Comparison of ENCODE assay signal across 39 cellular contexts in the genomic region with DNA sequence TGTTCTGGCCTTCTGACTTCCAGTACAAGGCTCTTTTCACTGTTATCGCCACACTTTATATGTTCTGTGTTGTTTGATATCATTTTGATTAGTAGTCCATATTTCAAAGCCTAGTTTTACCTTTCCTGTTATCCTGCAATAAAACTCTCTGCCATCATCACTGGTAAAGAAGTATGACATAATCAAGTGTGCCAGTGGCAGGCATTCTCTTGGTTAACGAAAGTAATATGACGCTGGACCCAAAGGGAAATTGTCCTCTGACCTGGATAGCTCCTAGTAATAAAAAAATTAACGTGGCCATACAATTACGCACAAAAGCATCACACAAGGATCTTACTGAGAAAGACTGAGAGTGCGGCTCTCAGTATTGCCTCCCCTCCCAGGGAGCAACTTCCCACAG. TPM values are rescaled to one million over a fixed set of nuclear protein-coding genes. Genes with fewer than 3 reads are reported as not detected.
"Had no signal": no experiment of that assay in that cellular context is flagged by ENCODE, and none has a peak within 500 bp of the region (broad histone marks: within the 10 kb centered on the region; RNA-seq: fewer than 3 reads in every experiment).

No MANE protein-coding gene starts in this region.

- H3K36me3 Mint-ChIP-seq: activated CD4-positive, alpha-beta memory T cell treated with anti-CD3 and anti-CD28 coated beads for 36 hours; activated naive CD4-positive, alpha-beta T cell treated with anti-CD3 and anti-CD28 coated beads, Interleukin-2, amount 50 U/mL, for 72 hours; activated naive CD8-positive, alpha-beta T cell treated with anti-CD3 and anti-CD28 coated beads for 36 hours; brain had no signal

- H3K27me3 Mint-ChIP-seq: activated B cell treated with CpG ODN at 0.5 μM for 24 hours; activated CD4-positive, alpha-beta memory T cell treated with anti-CD3 and anti-CD28 coated beads for 36 hours; activated CD4-positive, alpha-beta T cell treated with anti-CD3 and anti-CD28 coated beads, Interleukin-2, amount 10 ng/mL, durations not matched to agents 24 days and 14 days; activated naive CD8-positive, alpha-beta T cell treated with anti-CD3 and anti-CD28 coated beads for 36 hours had no signal

- DNase-seq: activated B cell treated with CpG ODN at 0.5 μM for 24 hours; activated CD4-positive, alpha-beta memory T cell treated with anti-CD3 and anti-CD28 coated beads for 36 hours; activated CD4-positive, alpha-beta T cell treated with anti-CD3 and anti-CD28 coated beads for 4 hours; activated CD4-positive, alpha-beta T cell treated with anti-CD3 and anti-CD28 coated beads, Interleukin-2, amount 10 ng/mL, durations not matched to agents 24 days and 14 days; activated CD4-positive, alpha-beta T cell treated with anti-CD3 and anti-CD28 coated beads, Interleukin-2, amount 50 U/mL, for 1 hour; activated CD4-positive, alpha-beta T cell treated with anti-CD3 and anti-CD28 coated beads, Interleukin-2, amount 50 U/mL, for 4 hours; activated CD4-positive, CD25-positive, alpha-beta regulatory T cell treated with anti-CD3 and anti-CD28 coated beads, Interleukin-2, amount 50 U/mL, for 72 hours; activated CD8-positive, alpha-beta memory T cell treated with anti-CD3 and anti-CD28 coated beads, Interleukin-2, amount 50 U/mL, for 4 hours; activated CD8-positive, alpha-beta T cell treated with anti-CD3 and anti-CD28 coated beads for 36 hours; activated effector memory CD4-positive, alpha-beta T cell treated with anti-CD3 and anti-CD28 coated beads, Interleukin-2, amount 50 U/mL, for 16 hours; activated gamma-delta T cell treated with Interleukin-2 at 50 U/mL for 16 hours; activated naive CD4-positive, alpha-beta T cell; activated naive CD4-positive, alpha-beta T cell treated with anti-CD3 and anti-CD28 coated beads for 36 hours; activated naive CD4-positive, alpha-beta T cell treated with anti-CD3 and anti-CD28 coated beads, Interleukin-2, amount 50 U/mL, for 16 hours; activated naive CD8-positive, alpha-beta T cell treated with anti-CD3 and anti-CD28 coated beads for 36 hours; activated T-cell treated with anti-CD3 and anti-CD28 coated beads for 4 hours; activated T-cell treated with anti-CD3 and anti-CD28 coated beads, Interleukin-2, amount 50 U/mL, for 1 hour; activated T-cell treated with anti-CD3 and anti-CD28 coated beads, Interleukin-2, amount 50 U/mL, for 4 hours; activated T-cell treated with anti-CD3 and anti-CD28 coated beads, Interleukin-2, amount 50 U/mL, for 72 hours; adrenal gland; amniotic stem cell; aorta; caudate nucleus; cerebellar nuclear complex; T-helper 1 cell; T-helper 2 cell; T-helper 9 cell had no signal

- H3K27ac Mint-ChIP-seq: activated B cell treated with CpG ODN at 0.5 μM for 24 hours; activated CD4-positive, alpha-beta memory T cell treated with anti-CD3 and anti-CD28 coated beads for 36 hours; activated CD4-positive, alpha-beta T cell treated with anti-CD3 and anti-CD28 coated beads, Interleukin-2, amount 10 ng/mL, durations not matched to agents 24 days and 14 days; activated CD8-positive, alpha-beta T cell treated with anti-CD3 and anti-CD28 coated beads for 36 hours; activated naive CD4-positive, alpha-beta T cell treated with anti-CD3 and anti-CD28 coated beads for 36 hours; activated naive CD4-positive, alpha-beta T cell treated with anti-CD3 and anti-CD28 coated beads, Interleukin-2, amount 50 U/mL, for 72 hours; activated naive CD8-positive, alpha-beta T cell treated with anti-CD3 and anti-CD28 coated beads for 36 hours; activated T-cell treated with anti-CD3 and anti-CD28 coated beads, Interleukin-2, amount 50 U/mL, for 72 hours; activated T-helper 1 cell treated with anti-CD3 and anti-CD28 coated beads, Interleukin-12 subunit alpha, Interleukin-12 subunit beta, Interleukin-2, Interleukin-4 antibody, amounts not matched to agents 30 ng/mL and 10 ng/mL and 1 ng/mL, durations not matched to agents 14 hours and 24 hours and 36 hours; activated T-helper 17 cell treated with anti-CD3 and anti-CD28 coated beads, Interleukin-2, amount 50 U/mL, for 72 hours; brain; T-helper 1 cell treated with Interleukin-12 subunit alpha and Interleukin-12 subunit beta and Interleukin-4 antibody, amounts not matched to agents 30 μg/mL and 1 μg/mL, for 36 hours; T-helper 2 cell treated with Interferon-gamma antibody and Interleukin-4, amounts not matched to agents 5 μg/mL and 100 μg/mL, for 36 hours had no signal

- H3K27me3 ChIP-seq: cardiac muscle cell had no signal

- ATAC-seq: activated CD8-positive, alpha-beta T cell treated with anti-CD3 and anti-CD28 coated beads for 36 hours; activated naive CD4-positive, alpha-beta T cell treated with anti-CD3 and anti-CD28 coated beads, Interleukin-2, amount 50 U/mL, for 72 hours; activated T-cell treated with anti-CD3 and anti-CD28 coated beads, Interleukin-2, amount 50 U/mL, for 4 hours; activated T-cell treated with anti-CD3 and anti-CD28 coated beads, Interleukin-2, amount 50 U/mL, for 72 hours; activated T-helper 17 cell treated with anti-CD3 and anti-CD28 coated beads, Interleukin-2, amount 50 U/mL, for 72 hours had no signal

- H3K4me1 Mint-ChIP-seq: activated B cell treated with CpG ODN at 0.5 μM for 24 hours; activated CD4-positive, alpha-beta T cell treated with anti-CD3 and anti-CD28 coated beads, Interleukin-2, amount 10 ng/mL, durations not matched to agents 24 days and 14 days; activated naive CD8-positive, alpha-beta T cell treated with anti-CD3 and anti-CD28 coated beads for 36 hours; activated T-helper 17 cell treated with anti-CD3 and anti-CD28 coated beads, Interleukin-2, amount 50 U/mL, for 72 hours; brain; central memory CD8-positive, alpha-beta T cell had no signal

- H3K36me3 ChIP-seq: adrenal gland, cardiac muscle cell had no signal

- H3K9me3 ChIP-seq: adrenal gland had no signal

- H3K4me1 ChIP-seq: adrenal gland had no signal

- H3K4me3 ChIP-seq: adrenal gland, cardiac muscle cell had no signal

- H3K9me3 Mint-ChIP-seq: activated B cell treated with CpG ODN at 0.5 μM for 24 hours; activated CD4-positive, alpha-beta memory T cell treated with anti-CD3 and anti-CD28 coated beads for 36 hours; activated CD4-positive, alpha-beta T cell treated with anti-CD3 and anti-CD28 coated beads, Interleukin-2, amount 10 ng/mL, durations not matched to agents 24 days and 14 days; activated CD8-positive, alpha-beta T cell treated with anti-CD3 and anti-CD28 coated beads for 36 hours; activated naive CD4-positive, alpha-beta T cell treated with anti-CD3 and anti-CD28 coated beads for 36 hours; activated naive CD4-positive, alpha-beta T cell treated with anti-CD3 and anti-CD28 coated beads, Interleukin-2, amount 50 U/mL, for 72 hours; activated naive CD8-positive, alpha-beta T cell treated with anti-CD3 and anti-CD28 coated beads for 36 hours; activated T-cell treated with anti-CD3 and anti-CD28 coated beads, Interleukin-2, amount 50 U/mL, for 4 hours; activated T-cell treated with anti-CD3 and anti-CD28 coated beads, Interleukin-2, amount 50 U/mL, for 72 hours; activated T-helper 1 cell treated with anti-CD3 and anti-CD28 coated beads, Interleukin-12 subunit alpha, Interleukin-12 subunit beta, Interleukin-2, Interleukin-4 antibody, amounts not matched to agents 30 ng/mL and 10 ng/mL and 1 ng/mL, durations not matched to agents 14 hours and 24 hours and 36 hours; activated T-helper 17 cell treated with anti-CD3 and anti-CD28 coated beads, Interleukin-2, amount 50 U/mL, for 72 hours; central memory CD8-positive, alpha-beta T cell; T-helper 1 cell treated with Interleukin-12 subunit alpha and Interleukin-12 subunit beta and Interleukin-4 antibody, amounts not matched to agents 30 μg/mL and 1 μg/mL, for 36 hours; T-helper 2 cell treated with Interferon-gamma antibody and Interleukin-4, amounts not matched to agents 5 μg/mL and 100 μg/mL, for 36 hours had no signal

- H3K4me3 Mint-ChIP-seq: activated B cell treated with CpG ODN at 0.5 μM for 24 hours; activated CD4-positive, alpha-beta memory T cell treated with anti-CD3 and anti-CD28 coated beads for 36 hours; activated CD4-positive, alpha-beta T cell treated with anti-CD3 and anti-CD28 coated beads, Interleukin-2, amount 10 ng/mL, durations not matched to agents 24 days and 14 days; activated CD8-positive, alpha-beta T cell treated with anti-CD3 and anti-CD28 coated beads for 36 hours; activated naive CD4-positive, alpha-beta T cell treated with anti-CD3 and anti-CD28 coated beads for 36 hours; activated naive CD8-positive, alpha-beta T cell treated with anti-CD3 and anti-CD28 coated beads for 36 hours; activated T-cell treated with anti-CD3 and anti-CD28 coated beads, Interleukin-2, amount 50 U/mL, for 4 hours; activated T-cell treated with anti-CD3 and anti-CD28 coated beads, Interleukin-2, amount 50 U/mL, for 72 hours; activated T-helper 1 cell treated with anti-CD3 and anti-CD28 coated beads, Interleukin-12 subunit alpha, Interleukin-12 subunit beta, Interleukin-2, Interleukin-4 antibody, amounts not matched to agents 30 ng/mL and 10 ng/mL and 1 ng/mL, durations not matched to agents 14 hours and 24 hours and 36 hours; activated T-helper 17 cell treated with anti-CD3 and anti-CD28 coated beads, Interleukin-2, amount 50 U/mL, for 72 hours; brain; central memory CD8-positive, alpha-beta T cell; T-helper 1 cell treated with Interleukin-12 subunit alpha and Interleukin-12 subunit beta and Interleukin-4 antibody, amounts not matched to agents 30 μg/mL and 1 μg/mL, for 36 hours; T-helper 2 cell treated with Interferon-gamma antibody and Interleukin-4, amounts not matched to agents 5 μg/mL and 100 μg/mL, for 36 hours had no signal

- FAIRE-seq: bronchial epithelial cell, TTC549 had no signal

- H3K27ac ChIP-seq: adrenal gland, cardiac muscle cell, VCaP had no signal

RNA-seq across cellular contexts. Expression of a gene that starts 33.8 kb away (rescaled TPM):
- total RNA-seq: activated B cell treated with CpG ODN at 0.5 μM for 24 hours; activated CD4-positive, alpha-beta memory T cell treated with anti-CD3 and anti-CD28 coated beads for 36 hours; activated CD4-positive, alpha-beta T cell treated with anti-CD3 and anti-CD28 coated beads, Interleukin-2, amount 10 ng/mL, durations not matched to agents 24 days and 14 days; activated CD8-positive, alpha-beta memory T cell treated with anti-CD3 and anti-CD28 coated beads for 36 hours; activated CD8-positive, alpha-beta T cell treated with anti-CD3 and anti-CD28 coated beads for 36 hours; activated naive CD4-positive, alpha-beta T cell treated with anti-CD3 and anti-CD28 coated beads for 36 hours; activated naive CD4-positive, alpha-beta T cell treated with anti-CD3 and anti-CD28 coated beads, Interleukin-2, amount 50 U/mL, for 72 hours; activated naive CD8-positive, alpha-beta T cell treated with anti-CD3 and anti-CD28 coated beads for 36 hours; activated T-cell treated with anti-CD3 and anti-CD28 coated beads, Interleukin-2, amount 50 U/mL, for 72 hours; activated T-helper 1 cell treated with anti-CD3 and anti-CD28 coated beads, Interleukin-12 subunit alpha, Interleukin-12 subunit beta, Interleukin-2, Interleukin-4 antibody, amounts not matched to agents 30 ng/mL and 10 ng/mL and 1 ng/mL, durations not matched to agents 14 hours and 24 hours and 36 hours; activated T-helper 17 cell treated with anti-CD3 and anti-CD28 coated beads, Interleukin-2, amount 50 U/mL, for 72 hours; aorta; bronchial epithelial cell had no signal
- polyA plus RNA-seq: aorta had no signal
